In the genomic region with DNA sequence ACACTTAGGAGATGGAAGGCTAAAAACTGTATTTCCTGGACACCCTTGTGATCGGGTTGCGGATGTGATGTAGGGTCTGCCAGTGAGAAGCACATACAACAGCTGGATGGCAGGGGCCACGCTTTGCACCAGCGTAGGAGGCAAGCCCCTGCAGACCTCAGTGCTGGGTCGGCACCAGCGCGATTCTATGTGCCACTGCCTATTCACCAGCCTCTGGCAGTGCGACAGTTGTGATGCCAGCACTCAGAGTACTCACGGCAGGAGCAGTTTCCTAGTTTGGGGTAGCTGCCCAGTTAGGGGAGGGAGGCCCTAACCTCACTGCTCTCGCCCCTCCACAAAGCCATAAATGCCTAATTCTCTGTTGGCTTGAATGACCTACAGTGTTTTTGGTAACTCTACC, we compare ENCODE assay signal across 1 cellular context.
TF ChIP-seq lines count a peak whose summit lies in the region.

No MANE protein-coding gene starts in this region.

TF ChIP-seq in HepG2, 621 proteins besides CTCF, POLR2A, EP300 and RAD21:
- TF ChIP-seq, protein P1, sequence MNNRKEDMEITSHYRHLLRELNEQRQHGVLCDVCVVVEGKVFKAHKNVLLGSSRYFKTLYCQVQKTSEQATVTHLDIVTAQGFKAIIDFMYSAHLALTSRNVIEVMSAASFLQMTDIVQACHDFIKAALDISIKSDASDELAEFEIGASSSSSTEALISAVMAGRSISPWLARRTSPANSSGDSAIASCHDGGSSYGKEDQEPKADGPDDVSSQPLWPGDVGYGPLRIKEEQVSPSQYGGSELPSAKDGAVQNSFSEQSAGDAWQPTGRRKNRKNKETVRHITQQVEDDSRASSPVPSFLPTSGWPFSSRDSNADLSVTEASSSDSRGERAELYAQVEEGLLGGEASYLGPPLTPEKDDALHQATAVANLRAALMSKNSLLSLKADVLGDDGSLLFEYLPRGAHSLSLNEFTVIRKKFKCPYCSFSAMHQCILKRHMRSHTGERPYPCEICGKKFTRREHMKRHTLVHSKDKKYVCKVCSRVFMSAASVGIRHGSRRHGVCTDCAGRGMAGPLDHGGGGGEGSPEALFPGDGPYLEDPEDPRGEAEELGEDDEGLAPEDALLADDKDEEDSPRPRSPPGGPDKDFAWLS (CRISPR knock-in tag; IDR thresholded peaks at IDR 0.05; ENCODE audit: borderline replicate concordance): no peak
- TF ChIP-seq ZNF746 (CRISPR knock-in tag; IDR thresholded peaks at IDR 0.05) (no peak), JUN (CRISPR knock-in tag; IDR thresholded peaks at IDR 0.05) (no peak), ZNF317 (CRISPR knock-in tag; IDR thresholded peaks at IDR 0.05) (no peak), SRSF9 (IDR thresholded peaks at IDR 0.05; ENCODE audit: borderline replicate concordance, insufficient read depth, low read depth, low read length, poor library complexity, severe bottlenecking) (no peak), ZNF446 (CRISPR knock-in tag; IDR thresholded peaks at IDR 0.05) (no peak), ZNF251 (CRISPR knock-in tag; IDR thresholded peaks at IDR 0.05) (no peak), NFYB (CRISPR knock-in tag; IDR thresholded peaks at IDR 0.05) (no peak), MATR3 (CRISPR knock-in tag; IDR thresholded peaks at IDR 0.05) (no peak), PHF5A (CRISPR knock-in tag; IDR thresholded peaks at IDR 0.05; ENCODE audit: low read depth, unreplicated experiment) (no peak), ZNF34 (CRISPR knock-in tag; IDR thresholded peaks at IDR 0.05; ENCODE audit: borderline replicate concordance) (no peak), HNRNPH1 (optimal IDR thresholded peaks at IDR 0.05; ENCODE audit: low read depth, low read length) (no peak), TEAD2 (CRISPR knock-in tag; IDR thresholded peaks at IDR 0.05) (no peak), JUND (CRISPR knock-in tag; IDR thresholded peaks at IDR 0.05) (no peak), ATF7-NPFF (CRISPR knock-in tag; IDR thresholded peaks at IDR 0.05; ENCODE audit: low read depth) (no peak)
- TF ChIP-seq, protein P2, sequence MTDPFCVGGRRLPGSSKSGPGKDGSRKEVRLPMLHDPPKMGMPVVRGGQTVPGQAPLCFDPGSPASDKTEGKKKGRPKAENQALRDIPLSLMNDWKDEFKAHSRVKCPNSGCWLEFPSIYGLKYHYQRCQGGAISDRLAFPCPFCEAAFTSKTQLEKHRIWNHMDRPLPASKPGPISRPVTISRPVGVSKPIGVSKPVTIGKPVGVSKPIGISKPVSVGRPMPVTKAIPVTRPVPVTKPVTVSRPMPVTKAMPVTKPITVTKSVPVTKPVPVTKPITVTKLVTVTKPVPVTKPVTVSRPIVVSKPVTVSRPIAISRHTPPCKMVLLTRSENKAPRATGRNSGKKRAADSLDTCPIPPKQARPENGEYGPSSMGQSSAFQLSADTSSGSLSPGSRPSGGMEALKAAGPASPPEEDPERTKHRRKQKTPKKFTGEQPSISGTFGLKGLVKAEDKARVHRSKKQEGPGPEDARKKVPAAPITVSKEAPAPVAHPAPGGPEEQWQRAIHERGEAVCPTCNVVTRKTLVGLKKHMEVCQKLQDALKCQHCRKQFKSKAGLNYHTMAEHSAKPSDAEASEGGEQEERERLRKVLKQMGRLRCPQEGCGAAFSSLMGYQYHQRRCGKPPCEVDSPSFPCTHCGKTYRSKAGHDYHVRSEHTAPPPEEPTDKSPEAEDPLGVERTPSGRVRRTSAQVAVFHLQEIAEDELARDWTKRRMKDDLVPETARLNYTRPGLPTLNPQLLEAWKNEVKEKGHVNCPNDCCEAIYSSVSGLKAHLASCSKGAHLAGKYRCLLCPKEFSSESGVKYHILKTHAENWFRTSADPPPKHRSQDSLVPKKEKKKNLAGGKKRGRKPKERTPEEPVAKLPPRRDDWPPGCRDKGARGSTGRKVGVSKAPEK (CRISPR knock-in tag; IDR thresholded peaks at IDR 0.05; ENCODE audit: borderline replicate concordance): no peak
- TF ChIP-seq, protein P3, sequence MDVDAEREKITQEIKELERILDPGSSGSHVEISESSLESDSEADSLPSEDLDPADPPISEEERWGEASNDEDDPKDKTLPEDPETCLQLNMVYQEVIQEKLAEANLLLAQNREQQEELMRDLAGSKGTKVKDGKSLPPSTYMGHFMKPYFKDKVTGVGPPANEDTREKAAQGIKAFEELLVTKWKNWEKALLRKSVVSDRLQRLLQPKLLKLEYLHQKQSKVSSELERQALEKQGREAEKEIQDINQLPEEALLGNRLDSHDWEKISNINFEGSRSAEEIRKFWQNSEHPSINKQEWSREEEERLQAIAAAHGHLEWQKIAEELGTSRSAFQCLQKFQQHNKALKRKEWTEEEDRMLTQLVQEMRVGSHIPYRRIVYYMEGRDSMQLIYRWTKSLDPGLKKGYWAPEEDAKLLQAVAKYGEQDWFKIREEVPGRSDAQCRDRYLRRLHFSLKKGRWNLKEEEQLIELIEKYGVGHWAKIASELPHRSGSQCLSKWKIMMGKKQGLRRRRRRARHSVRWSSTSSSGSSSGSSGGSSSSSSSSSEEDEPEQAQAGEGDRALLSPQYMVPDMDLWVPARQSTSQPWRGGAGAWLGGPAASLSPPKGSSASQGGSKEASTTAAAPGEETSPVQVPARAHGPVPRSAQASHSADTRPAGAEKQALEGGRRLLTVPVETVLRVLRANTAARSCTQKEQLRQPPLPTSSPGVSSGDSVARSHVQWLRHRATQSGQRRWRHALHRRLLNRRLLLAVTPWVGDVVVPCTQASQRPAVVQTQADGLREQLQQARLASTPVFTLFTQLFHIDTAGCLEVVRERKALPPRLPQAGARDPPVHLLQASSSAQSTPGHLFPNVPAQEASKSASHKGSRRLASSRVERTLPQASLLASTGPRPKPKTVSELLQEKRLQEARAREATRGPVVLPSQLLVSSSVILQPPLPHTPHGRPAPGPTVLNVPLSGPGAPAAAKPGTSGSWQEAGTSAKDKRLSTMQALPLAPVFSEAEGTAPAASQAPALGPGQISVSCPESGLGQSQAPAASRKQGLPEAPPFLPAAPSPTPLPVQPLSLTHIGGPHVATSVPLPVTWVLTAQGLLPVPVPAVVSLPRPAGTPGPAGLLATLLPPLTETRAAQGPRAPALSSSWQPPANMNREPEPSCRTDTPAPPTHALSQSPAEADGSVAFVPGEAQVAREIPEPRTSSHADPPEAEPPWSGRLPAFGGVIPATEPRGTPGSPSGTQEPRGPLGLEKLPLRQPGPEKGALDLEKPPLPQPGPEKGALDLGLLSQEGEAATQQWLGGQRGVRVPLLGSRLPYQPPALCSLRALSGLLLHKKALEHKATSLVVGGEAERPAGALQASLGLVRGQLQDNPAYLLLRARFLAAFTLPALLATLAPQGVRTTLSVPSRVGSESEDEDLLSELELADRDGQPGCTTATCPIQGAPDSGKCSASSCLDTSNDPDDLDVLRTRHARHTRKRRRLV (CRISPR knock-in tag; IDR thresholded peaks at IDR 0.05): no peak
- TF ChIP-seq, protein P4, sequence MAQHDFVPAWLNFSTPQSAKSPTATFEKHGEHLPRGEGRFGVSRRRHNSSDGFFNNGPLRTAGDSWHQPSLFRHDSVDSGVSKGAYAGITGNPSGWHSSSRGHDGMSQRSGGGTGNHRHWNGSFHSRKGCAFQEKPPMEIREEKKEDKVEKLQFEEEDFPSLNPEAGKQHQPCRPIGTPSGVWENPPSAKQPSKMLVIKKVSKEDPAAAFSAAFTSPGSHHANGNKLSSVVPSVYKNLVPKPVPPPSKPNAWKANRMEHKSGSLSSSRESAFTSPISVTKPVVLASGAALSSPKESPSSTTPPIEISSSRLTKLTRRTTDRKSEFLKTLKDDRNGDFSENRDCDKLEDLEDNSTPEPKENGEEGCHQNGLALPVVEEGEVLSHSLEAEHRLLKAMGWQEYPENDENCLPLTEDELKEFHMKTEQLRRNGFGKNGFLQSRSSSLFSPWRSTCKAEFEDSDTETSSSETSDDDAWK (CRISPR knock-in tag; IDR thresholded peaks at IDR 0.05): no peak
